20 cellular contexts compared by ENCODE assay signal in genomic region chr3:39506863-39507262, GRCh38. TPM values are rescaled to one million over a fixed set of nuclear protein-coding genes. Genes with fewer than 3 reads are reported as not detected.
"Had no signal": no experiment of that assay in that cellular context is flagged by ENCODE, and none has a peak within 500 bp of the region (broad histone marks: within the 10 kb centered on the region; RNA-seq: fewer than 3 reads in every experiment).

No MANE protein-coding gene starts in this region.

- H3K4me1 ChIP-seq: ascending aorta had no signal

- H3K4me3 ChIP-seq: ascending aorta, right atrium auricular region, skin epidermis had no signal

- H3K9me3 Mint-ChIP-seq: activated T-helper 1 cell treated with anti-CD3 and anti-CD28 coated beads, Interleukin-12 subunit alpha, Interleukin-12 subunit beta, Interleukin-2, Interleukin-4 antibody, amounts not matched to agents 30 ng/mL and 10 ng/mL and 1 ng/mL, durations not matched to agents 14 hours and 24 hours and 36 hours; nephron had no signal

- H3K27ac ChIP-seq: ascending aorta, right atrium auricular region, skin epidermis had no signal

- H3K27me3 Mint-ChIP-seq: progenitor cell of endocrine pancreas had no signal

- H3K4me1 Mint-ChIP-seq: nephron had no signal

- H3K27ac Mint-ChIP-seq: activated T-helper 1 cell treated with anti-CD3 and anti-CD28 coated beads, Interleukin-12 subunit alpha, Interleukin-12 subunit beta, Interleukin-2, Interleukin-4 antibody, amounts not matched to agents 30 ng/mL and 10 ng/mL and 1 ng/mL, durations not matched to agents 14 hours and 24 hours and 36 hours; nephron; progenitor cell of endocrine pancreas had no signal

- H3K27me3 ChIP-seq: ascending aorta had no signal

- ATAC-seq: activated CD4-positive, CD25-positive, alpha-beta regulatory T cell treated with anti-CD3 and anti-CD28 coated beads, Interleukin-2, amount 50 U/mL, for 24 hours; esophagus mucosa; left ventricle myocardium superior had no signal

- H3K36me3 ChIP-seq: ascending aorta, right atrium auricular region had no signal

- H3K4me3 Mint-ChIP-seq: activated T-helper 1 cell treated with anti-CD3 and anti-CD28 coated beads, Interleukin-12 subunit alpha, Interleukin-12 subunit beta, Interleukin-2, Interleukin-4 antibody, amounts not matched to agents 30 ng/mL and 10 ng/mL and 1 ng/mL, durations not matched to agents 14 hours and 24 hours and 36 hours; nephron had no signal

- DNase-seq: activated CD4-positive, alpha-beta T cell treated with anti-CD3 and anti-CD28 coated beads, Interleukin-2, amount 50 U/mL, for 1 hour; kidney glomerular epithelial cell; left ventricle myocardium superior; mesenchymal stem cell; occipital lobe; stimulated activated CD4-positive, alpha-beta T cell treated with anti-CD3 and anti-CD28 coated beads, Interleukin-15, amount 100 ng/mL, for 24 hours; stimulated activated CD4-positive, alpha-beta T cell treated with anti-CD3 and anti-CD28 coated beads, Interleukin-4, amount 100 ng/mL, for 1 hour; stimulated activated naive CD4-positive, alpha-beta T cell; T-helper 1 cell; T1000; trophoblast cell had no signal

- H3K9me3 ChIP-seq: ascending aorta, right atrium auricular region had no signal

RNA-seq across cellular contexts. Expression of gene MOBP, which starts 39.4 kb away (rescaled TPM):
- total RNA-seq: activated CD8-positive, alpha-beta memory T cell treated with anti-CD3 and anti-CD28 coated beads for 36 hours; activated T-helper 1 cell treated with anti-CD3 and anti-CD28 coated beads, Interleukin-12 subunit alpha, Interleukin-12 subunit beta, Interleukin-2, Interleukin-4 antibody, amounts not matched to agents 30 ng/mL and 10 ng/mL and 1 ng/mL, durations not matched to agents 14 hours and 24 hours and 36 hours; ascending aorta; esophagus mucosa; left ventricle myocardium superior; progenitor cell of endocrine pancreas had no signal
